Comparison of ENCODE assay signal across 8 cellular contexts in the genomic region with DNA sequence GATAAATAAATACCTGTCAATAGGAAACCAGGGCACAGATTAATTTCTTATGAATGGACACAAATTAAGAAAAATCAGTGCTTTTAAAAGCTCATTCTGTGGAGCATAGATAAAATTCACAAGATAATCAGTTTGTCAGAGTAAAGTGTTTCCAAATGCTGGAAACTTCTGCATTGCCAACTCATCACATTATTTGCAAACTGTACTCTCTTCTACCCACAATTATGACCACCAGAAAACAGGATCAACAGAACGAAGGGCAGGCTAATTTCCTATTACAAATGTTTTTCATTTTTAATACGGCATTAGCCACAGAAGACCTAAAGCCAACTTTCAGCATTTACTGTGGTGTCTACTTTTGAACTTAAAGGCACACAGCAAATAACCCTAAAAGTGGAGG. TPM values are rescaled to one million over a fixed set of nuclear protein-coding genes. Genes with fewer than 3 reads are reported as not detected.
DNase-seq lines count a peak whose midpoint lies in the region; ATAC-seq and TF ChIP-seq lines count a peak whose summit lies in the region.

No MANE protein-coding gene starts in this region.

- peak overlapping the region; percentile 35; the same call in 1 of the 2 replicates for H2AFZ ChIP-seq in GM23248

- H3K9ac ChIP-seq in GM23248 = peak overlapping the region; percentile 95

- no peaks in the 10 kb centered on the region for H3K36me3 ChIP-seq in GM23248 (ENCODE audit: low read depth)

- H3K79me2 ChIP-seq in GM23248 (ENCODE audit: insufficient read depth) = peaks cover 98% of the 10 kb centered on the region

- peak; percentile 49 for DNase-seq in GM23248
- DNase-seq in fibroblast of villous mesenchyme (ENCODE audit: low read depth) = peak; percentile 39
- DNase-seq in skeletal muscle cell (ENCODE audit: low read depth) = no peak
- DNase-seq in HEK293T (ENCODE audit: extremely low spot score) = no peak

- in situ Hi-C loops in GM23248 (cut with MboI) = loop anchor here (10.0 kb wide), 2 partner anchors 369 to 599 kb away; no protein-coding TSS in a partner anchor

- peak overlapping the region; percentile 90 for H3K27ac ChIP-seq in GM23248
- peak overlapping the region; percentile 52 for H3K27ac ChIP-seq in VCaP

- POLR2A ChIA-PET in HEK293T (lab: Yijun Ruan, JAX) = no interaction called here

- peak overlapping the region; percentile 98 for H3K4me2 ChIP-seq in GM23248 (ENCODE audit: unreplicated experiment)

- H3K4me1 ChIP-seq in GM23248 (ENCODE audit: insufficient read depth) = peaks cover 38% of the 10 kb centered on the region

- no peaks in the 10 kb centered on the region for H3K9me3 ChIP-seq in GM23248 (ENCODE audit: low read depth)

- TF ChIP-seq CTCF in VCaP (conservative IDR thresholded peaks at IDR 0.05) = no peak
- TF ChIP-seq CTCF in fibroblast of villous mesenchyme (IDR thresholded peaks at IDR 0.05; ENCODE audit: insufficient read depth, low read depth, low read length) = no peak

- CTCF ChIA-PET in HEK293T (lab: Yijun Ruan, JAX) = no interaction called here

- no peaks in the 10 kb centered on the region for H4K20me1 ChIP-seq in GM23248 (ENCODE audit: insufficient read depth)

- no peaks in the 10 kb centered on the region for H3K27me3 ChIP-seq in GM23248 (replicated peaks; ENCODE audit: insufficient read depth)

- H3F3A ChIP-seq in GM23248 (ENCODE audit: insufficient read depth) = peaks cover 54% of the 10 kb centered on the region

- 1 to 2% methylated on average over 2 of the region's 2 CpGs for WGBS in GM23248 (ENCODE audit: low coverage in 1 of 2, low lambda C conversion rate in 2 of 2, missing lambda C conversion rate in 2 of 2), 2 experiments

- H3K4me3 ChIP-seq in GM23248 (peak overlapping the region; percentile 75), fibroblast of villous mesenchyme (ENCODE audit: low read depth, low read length) (peak overlapping the region; percentile 70), skeletal muscle cell (ENCODE audit: low read depth, low read length) (peak overlapping the region; percentile 73)

- no peaks in the 10 kb centered on the region for H3K9me2 ChIP-seq in GM23248 (ENCODE audit: insufficient read depth)

- ATAC-seq in GM21528 (IDR thresholded peaks at IDR 0.05; ENCODE audit: low FRiP score, unreplicated experiment) (no peak), HG03460 (IDR thresholded peaks at IDR 0.05; ENCODE audit: unreplicated experiment) (no peak), esophagus mucosa (no peak)

TF ChIP-seq in HEK293T, 16 proteins besides CTCF, POLR2A, EP300 and RAD21:
- TF ChIP-seq BHLHE40 (IDR thresholded peaks at IDR 0.05; ENCODE audit: borderline replicate concordance) (no peak), NFRKB (IDR thresholded peaks at IDR 0.05) (no peak)

RNA-seq across cellular contexts. Expression of a gene that starts 6.0 kb away (rescaled TPM):
- total RNA-seq in GM23248 (2014; rRNA removed; shearing (Covaris generic)) = 18.8 TPM in 2 replicates
- 8.4 and 9.1 TPM in 2 replicates for polyA plus RNA-seq in GM23248 (2016; fragmentation: Nextera tagmentation; extraction: Ambion mirVana)
- 33.2 and 33.8 TPM in 2 replicates for total RNA-seq in fibroblast of villous mesenchyme
- 13.9 TPM for total RNA-seq in esophagus mucosa

RNA-seq across cellular contexts. Expression of a gene that starts 42.2 kb away (rescaled TPM):
- 7.8 and 24.3 TPM in 2 replicates for total RNA-seq in GM23248 (2014; rRNA removed; shearing (Covaris generic))
- 30.9 and 33.7 TPM in 2 replicates for polyA plus RNA-seq in GM23248 (2016; fragmentation: Nextera tagmentation; extraction: Ambion mirVana)
- total RNA-seq in fibroblast of villous mesenchyme = 18.7 and 38.9 TPM in 2 replicates
- 26.6 TPM for total RNA-seq in esophagus mucosa

Comparison
In these comparisons a context has a peak if more than half of its experiments do, and no peak if none do; other contexts are left out.
1. DNase-seq: peak in GM23248 (single experiment) and fibroblast of villous mesenchyme (single experiment); none in skeletal muscle cell (single experiment) and HEK293T (single experiment).
2. Peak in every context shown above with its lines, with median percentiles within 50 percentile points of each other: H3K4me3 ChIP-seq.